Comparison of ENCODE assay signal across 1 cellular context in the genomic region with DNA sequence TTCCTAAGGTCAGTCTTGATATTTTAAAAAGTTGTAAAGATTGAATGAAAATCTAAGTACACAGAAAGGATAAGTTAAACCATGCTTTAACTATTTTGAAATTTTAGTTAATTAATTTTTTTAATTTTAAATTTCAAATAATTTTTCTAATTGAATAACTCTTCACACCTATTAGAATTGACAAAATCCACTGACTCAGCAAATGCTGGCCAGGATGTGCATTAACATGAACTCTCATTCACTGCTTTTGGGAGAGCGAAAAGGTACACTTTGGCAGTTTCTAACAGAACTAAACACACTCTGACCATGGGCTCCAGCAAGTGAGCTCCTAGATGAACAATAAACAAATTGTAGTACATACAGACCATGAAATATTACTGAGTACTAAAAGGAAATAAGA.
A peak's percentile ranks its signal among the peaks of the same experiment; 100 is the strongest.
TF ChIP-seq lines count a peak whose summit lies in the region.

No MANE protein-coding gene starts in this region.

TF ChIP-seq in HepG2, 621 proteins besides CTCF, POLR2A, EP300 and RAD21 (continued from another document):
- TF ChIP-seq, protein P1, sequence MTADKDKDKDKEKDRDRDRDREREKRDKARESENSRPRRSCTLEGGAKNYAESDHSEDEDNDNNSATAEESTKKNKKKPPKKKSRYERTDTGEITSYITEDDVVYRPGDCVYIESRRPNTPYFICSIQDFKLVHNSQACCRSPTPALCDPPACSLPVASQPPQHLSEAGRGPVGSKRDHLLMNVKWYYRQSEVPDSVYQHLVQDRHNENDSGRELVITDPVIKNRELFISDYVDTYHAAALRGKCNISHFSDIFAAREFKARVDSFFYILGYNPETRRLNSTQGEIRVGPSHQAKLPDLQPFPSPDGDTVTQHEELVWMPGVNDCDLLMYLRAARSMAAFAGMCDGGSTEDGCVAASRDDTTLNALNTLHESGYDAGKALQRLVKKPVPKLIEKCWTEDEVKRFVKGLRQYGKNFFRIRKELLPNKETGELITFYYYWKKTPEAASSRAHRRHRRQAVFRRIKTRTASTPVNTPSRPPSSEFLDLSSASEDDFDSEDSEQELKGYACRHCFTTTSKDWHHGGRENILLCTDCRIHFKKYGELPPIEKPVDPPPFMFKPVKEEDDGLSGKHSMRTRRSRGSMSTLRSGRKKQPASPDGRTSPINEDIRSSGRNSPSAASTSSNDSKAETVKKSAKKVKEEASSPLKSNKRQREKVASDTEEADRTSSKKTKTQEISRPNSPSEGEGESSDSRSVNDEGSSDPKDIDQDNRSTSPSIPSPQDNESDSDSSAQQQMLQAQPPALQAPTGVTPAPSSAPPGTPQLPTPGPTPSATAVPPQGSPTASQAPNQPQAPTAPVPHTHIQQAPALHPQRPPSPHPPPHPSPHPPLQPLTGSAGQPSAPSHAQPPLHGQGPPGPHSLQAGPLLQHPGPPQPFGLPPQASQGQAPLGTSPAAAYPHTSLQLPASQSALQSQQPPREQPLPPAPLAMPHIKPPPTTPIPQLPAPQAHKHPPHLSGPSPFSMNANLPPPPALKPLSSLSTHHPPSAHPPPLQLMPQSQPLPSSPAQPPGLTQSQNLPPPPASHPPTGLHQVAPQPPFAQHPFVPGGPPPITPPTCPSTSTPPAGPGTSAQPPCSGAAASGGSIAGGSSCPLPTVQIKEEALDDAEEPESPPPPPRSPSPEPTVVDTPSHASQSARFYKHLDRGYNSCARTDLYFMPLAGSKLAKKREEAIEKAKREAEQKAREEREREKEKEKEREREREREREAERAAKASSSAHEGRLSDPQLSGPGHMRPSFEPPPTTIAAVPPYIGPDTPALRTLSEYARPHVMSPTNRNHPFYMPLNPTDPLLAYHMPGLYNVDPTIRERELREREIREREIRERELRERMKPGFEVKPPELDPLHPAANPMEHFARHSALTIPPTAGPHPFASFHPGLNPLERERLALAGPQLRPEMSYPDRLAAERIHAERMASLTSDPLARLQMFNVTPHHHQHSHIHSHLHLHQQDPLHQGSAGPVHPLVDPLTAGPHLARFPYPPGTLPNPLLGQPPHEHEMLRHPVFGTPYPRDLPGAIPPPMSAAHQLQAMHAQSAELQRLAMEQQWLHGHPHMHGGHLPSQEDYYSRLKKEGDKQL (CRISPR knock-in tag; IDR thresholded peaks at IDR 0.05; ENCODE audit: low read depth) = no peak
- TF ChIP-seq, protein P2, sequence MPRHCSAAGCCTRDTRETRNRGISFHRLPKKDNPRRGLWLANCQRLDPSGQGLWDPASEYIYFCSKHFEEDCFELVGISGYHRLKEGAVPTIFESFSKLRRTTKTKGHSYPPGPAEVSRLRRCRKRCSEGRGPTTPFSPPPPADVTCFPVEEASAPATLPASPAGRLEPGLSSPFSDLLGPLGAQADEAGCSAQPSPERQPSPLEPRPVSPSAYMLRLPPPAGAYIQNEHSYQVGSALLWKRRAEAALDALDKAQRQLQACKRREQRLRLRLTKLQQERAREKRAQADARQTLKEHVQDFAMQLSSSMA (CRISPR knock-in tag; IDR thresholded peaks at IDR 0.05) = no peak
- TF ChIP-seq FOXO1 (CRISPR knock-in tag; IDR thresholded peaks at IDR 0.05) = no peak
- peak; percentile 87 for TF ChIP-seq MAFF (IDR thresholded peaks at IDR 0.05; ENCODE audit: low read depth, low read length)
- TF ChIP-seq, protein P3, sequence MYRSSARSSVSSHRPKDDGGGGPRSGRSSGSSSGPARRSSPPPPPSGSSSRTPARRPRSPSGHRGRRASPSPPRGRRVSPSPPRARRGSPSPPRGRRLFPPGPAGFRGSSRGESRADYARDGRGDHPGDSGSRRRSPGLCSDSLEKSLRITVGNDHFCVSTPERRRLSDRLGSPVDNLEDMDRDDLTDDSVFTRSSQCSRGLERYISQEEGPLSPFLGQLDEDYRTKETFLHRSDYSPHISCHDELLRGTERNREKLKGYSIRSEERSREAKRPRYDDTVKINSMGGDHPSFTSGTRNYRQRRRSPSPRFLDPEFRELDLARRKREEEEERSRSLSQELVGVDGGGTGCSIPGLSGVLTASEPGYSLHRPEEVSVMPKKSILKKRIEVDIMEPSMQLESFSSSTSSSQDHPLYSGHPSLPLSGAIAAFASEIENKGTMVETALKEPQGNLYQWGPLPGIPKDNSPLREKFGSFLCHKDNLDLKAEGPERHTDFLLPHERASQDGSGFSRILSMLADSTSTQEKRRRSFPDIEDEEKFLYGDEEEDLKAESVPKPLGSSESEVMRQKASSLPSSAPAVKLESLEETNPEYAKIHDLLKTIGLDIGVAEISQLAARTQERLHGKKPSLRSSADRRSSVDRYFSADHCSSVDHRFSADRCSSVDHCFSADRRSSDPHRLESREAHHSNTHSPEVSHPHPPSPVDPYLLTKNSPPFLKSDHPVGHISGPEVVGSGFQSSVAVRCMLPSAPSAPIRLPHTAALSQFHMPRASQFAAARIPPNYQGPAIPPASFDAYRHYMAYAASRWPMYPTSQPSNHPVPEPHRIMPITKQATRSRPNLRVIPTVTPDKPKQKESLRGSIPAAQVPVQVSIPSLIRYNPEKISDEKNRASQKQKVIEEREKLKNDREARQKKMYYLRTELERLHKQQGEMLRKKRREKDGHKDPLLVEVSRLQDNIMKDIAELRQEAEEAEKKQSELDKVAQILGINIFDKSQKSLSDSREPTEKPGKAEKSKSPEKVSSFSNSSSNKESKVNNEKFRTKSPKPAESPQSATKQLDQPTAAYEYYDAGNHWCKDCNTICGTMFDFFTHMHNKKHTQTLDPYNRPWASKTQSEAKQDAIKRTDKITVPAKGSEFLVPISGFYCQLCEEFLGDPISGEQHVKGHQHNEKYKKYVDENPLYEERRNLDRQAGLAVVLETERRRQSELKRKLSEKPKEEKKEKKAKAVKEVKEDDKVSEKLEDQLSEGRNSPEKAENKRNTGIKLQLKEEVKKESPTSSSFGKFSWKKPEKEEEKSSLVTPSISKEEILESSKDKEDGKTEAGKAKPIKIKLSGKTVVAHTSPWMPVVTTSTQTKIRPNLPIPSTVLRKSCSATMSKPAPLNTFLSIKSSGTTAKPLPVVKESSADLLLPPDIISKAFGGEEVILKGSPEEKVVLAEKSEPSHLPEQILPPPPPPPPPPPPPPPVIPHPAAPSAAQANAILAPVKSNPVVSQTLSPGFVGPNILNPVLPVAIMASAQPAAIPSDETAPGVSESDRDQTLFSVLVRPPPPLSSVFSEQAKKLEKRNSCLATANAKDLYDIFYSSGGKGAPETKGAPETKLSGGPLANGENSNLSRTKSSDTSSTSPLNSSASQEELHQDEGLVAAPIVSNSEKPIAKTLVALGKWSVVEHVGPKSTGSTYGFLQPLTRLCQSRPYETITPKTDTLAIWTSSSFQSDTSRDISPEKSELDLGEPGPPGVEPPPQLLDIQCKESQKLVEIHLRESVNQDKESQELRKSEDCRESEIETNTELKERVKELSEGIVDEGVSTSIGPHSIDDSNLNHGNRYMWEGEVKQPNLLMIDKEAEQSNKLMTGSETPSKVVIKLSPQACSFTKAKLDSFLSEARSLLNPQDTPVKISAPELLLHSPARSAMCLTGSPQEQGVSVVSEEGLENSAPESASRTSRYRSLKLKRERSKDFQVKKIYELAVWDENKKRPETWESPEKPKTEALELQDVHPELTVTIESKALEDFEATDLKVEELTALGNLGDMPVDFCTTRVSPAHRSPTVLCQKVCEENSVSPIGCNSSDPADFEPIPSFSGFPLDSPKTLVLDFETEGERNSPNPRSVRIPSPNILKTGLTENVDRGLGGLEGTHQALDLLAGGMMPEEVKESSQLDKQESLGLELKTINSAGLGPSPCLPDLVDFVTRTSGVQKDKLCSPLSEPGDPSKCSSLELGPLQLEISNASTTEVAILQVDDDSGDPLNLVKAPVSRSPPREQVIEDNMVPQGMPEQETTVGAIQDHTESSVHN (CRISPR knock-in tag; IDR thresholded peaks at IDR 0.05) = no peak
- TF ChIP-seq, protein P4, sequence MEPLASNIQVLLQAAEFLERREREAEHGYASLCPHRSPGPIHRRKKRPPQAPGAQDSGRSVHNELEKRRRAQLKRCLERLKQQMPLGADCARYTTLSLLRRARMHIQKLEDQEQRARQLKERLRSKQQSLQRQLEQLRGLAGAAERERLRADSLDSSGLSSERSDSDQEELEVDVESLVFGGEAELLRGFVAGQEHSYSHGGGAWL (CRISPR knock-in tag; IDR thresholded peaks at IDR 0.05) = no peak
